1 cellular context compared by ENCODE assay signal in genomic region chr1:236997882-236998281, GRCh38.
TF ChIP-seq lines count a peak whose summit lies in the region.

No MANE protein-coding gene starts in this region.

TF ChIP-seq in K562, 482 proteins besides CTCF, POLR2A, EP300 and RAD21 (continued from another document):
- TF ChIP-seq CHD7 (IDR thresholded peaks at IDR 0.05; ENCODE audit: low read depth, low read length) (no peak), GTF3C2 (IDR thresholded peaks at IDR 0.05; ENCODE audit: borderline replicate concordance, extremely low read depth, insufficient read length) (no peak), CBX8 (IDR thresholded peaks at IDR 0.05; ENCODE audit: borderline replicate concordance, extremely low read depth, low read depth, low read length, poor library complexity, severe bottlenecking) (no peak), STAG1 (CRISPR knock-in tag; IDR thresholded peaks at IDR 0.05; ENCODE audit: borderline replicate concordance) (no peak), ZNF655 (CRISPR knock-in tag; IDR thresholded peaks at IDR 0.05) (no peak), RBM34 (IDR thresholded peaks at IDR 0.05; ENCODE audit: borderline replicate concordance, insufficient read depth, low read length) (no peak), KAT7 (CRISPR knock-in tag; IDR thresholded peaks at IDR 0.05; ENCODE audit: borderline replicate concordance) (no peak), FUS (optimal IDR thresholded peaks at IDR 0.05; ENCODE audit: low read depth, low read length) (no peak), PCBP2 (IDR thresholded peaks at IDR 0.05; ENCODE audit: low read depth, low read length, poor library complexity, severe bottlenecking) (no peak), ZNF75A (CRISPR knock-in tag; IDR thresholded peaks at IDR 0.05) (no peak), E2F4 (CRISPR knock-in tag; IDR thresholded peaks at IDR 0.05; ENCODE audit: low read depth) (no peak), NCOA4 (IDR thresholded peaks at IDR 0.05; ENCODE audit: partially characterized antibody) (no peak), NR2F6 (CRISPR knock-in tag; IDR thresholded peaks at IDR 0.05) (no peak), ZNF436 (CRISPR knock-in tag; IDR thresholded peaks at IDR 0.05) (no peak), ZBTB43 (CRISPR knock-in tag; IDR thresholded peaks at IDR 0.05) (no peak), ZNF778 (CRISPR knock-in tag; IDR thresholded peaks at IDR 0.05) (no peak)
